14 cellular contexts compared by ENCODE assay signal in genomic region chr12:117105902-117106301, GRCh38. TPM values are rescaled to one million over a fixed set of nuclear protein-coding genes. Genes with fewer than 3 reads are reported as not detected.
DNase-seq lines count a peak whose midpoint lies in the region; ATAC-seq and TF ChIP-seq lines count a peak whose summit lies in the region.
"Had no signal": no experiment of that assay in that cellular context is flagged by ENCODE, and none has a peak within 500 bp of the region (broad histone marks: within the 10 kb centered on the region; RNA-seq: fewer than 3 reads in every experiment).

No MANE protein-coding gene starts in this region.

- H4K20me1 ChIP-seq in H9 (ENCODE audit: control insufficient read depth, insufficient read depth, insufficient read length) (no peaks in the 10 kb centered on the region), hepatocyte (ENCODE audit: insufficient read depth, poor library complexity, severe bottlenecking) (no peaks in the 10 kb centered on the region)

- H2BK5ac ChIP-seq in H9 (ENCODE audit: insufficient read length, low read length): no peak overlapping the region

- H3K9ac ChIP-seq in colonic mucosa (ENCODE audit: low read depth in 2 of 2, low read length in 2 of 2) (no peak overlapping the region), H9 (ENCODE audit: extremely low read depth, insufficient read length, low read length) (no peak overlapping the region)

- no peak overlapping the region for H2BK15ac ChIP-seq in H9 (ENCODE audit: low read depth, low read length)

- CTCF ChIA-PET in CD4-positive, alpha-beta memory T cell (lab: Charles Lee; ENCODE audit: partially characterized antibody): no interaction called here

- no peak overlapping the region for H3K4me3 ChIP-seq in CD4-positive, alpha-beta memory T cell (ENCODE audit: low read length in 2 of 2)
- no peak overlapping the region for H3K4me3 ChIP-seq in colonic mucosa
- no peak overlapping the region for H3K4me3 ChIP-seq in sigmoid colon
- H3K4me3 ChIP-seq in hepatocyte: no peak overlapping the region
- H3K4me3 ChIP-seq: breast epithelium had no signal

- no peaks in the 10 kb centered on the region for H3K23me2 ChIP-seq in H9 (ENCODE audit: insufficient read length, low read depth, low read length, poor library complexity, severe bottlenecking)

- ATAC-seq in HG02852 (IDR thresholded peaks at IDR 0.05; ENCODE audit: unreplicated experiment): no peak
- ATAC-seq: left cardiac atrium had no signal

- no peaks in the 10 kb centered on the region for H3K36me3 Mint-ChIP-seq in CD4-positive, alpha-beta memory T cell
- H3K36me3 Mint-ChIP-seq in H9 (ENCODE audit: insufficient read depth in 1 of 3, low read depth in 3 of 3): no peaks in the 10 kb centered on the region

- no peak overlapping the region for H3K14ac ChIP-seq in H9 (ENCODE audit: insufficient read depth, low read length)

- DNase-seq in CD4-positive, alpha-beta memory T cell: peak; percentile 63 to 88 (median 74)
- peak; percentile 21 for DNase-seq in HT1080 (ENCODE audit: low read depth)
- peak; percentile 49 for DNase-seq in T-helper 22 cell (ENCODE audit: low read depth)
- peak; percentile 53 for DNase-seq in colonic mucosa
- no peak for DNase-seq in sigmoid colon
- DNase-seq in H9: no peak
- no peak for DNase-seq in hepatocyte (ENCODE audit: low spot score)
- DNase-seq: activated B cell treated with CpG ODN at 0.5 μM for 24 hours, Kasumi-1, left cardiac atrium had no signal

- H3T11ph ChIP-seq in H9 (ENCODE audit: low read length): no peak overlapping the region

- H3K27me3 ChIP-seq in CD4-positive, alpha-beta memory T cell (ENCODE audit: insufficient read depth, low read length): no peaks in the 10 kb centered on the region
- H3K27me3 ChIP-seq in colonic mucosa (no peaks in the 10 kb centered on the region), sigmoid colon (peaks cover 5 to 19% (median 11%) of the 10 kb centered on the region in 3 donors), H9 (ENCODE audit: insufficient read depth, low read length) (no peaks in the 10 kb centered on the region), hepatocyte (peaks cover 20% of the 10 kb centered on the region)
- H3K27me3 ChIP-seq: breast epithelium had no signal

- no peaks in the 10 kb centered on the region for H3K9me3 Mint-ChIP-seq in CD4-positive, alpha-beta memory T cell
- H3K9me3 Mint-ChIP-seq in H9: peaks cover 2 to 4% of the 10 kb centered on the region in 2 experiments; a peak in 4 of 5 replicates
- H3K9me3 Mint-ChIP-seq: activated B cell treated with CpG ODN at 0.5 μM for 24 hours had no signal

- H3K27me3 Mint-ChIP-seq in CD4-positive, alpha-beta memory T cell: peaks cover 0 to 1% of the 10 kb centered on the region in 2 donors
- peaks cover 12% of the 10 kb centered on the region for H3K27me3 Mint-ChIP-seq in H9 (ENCODE audit: low read depth)
- H3K27me3 Mint-ChIP-seq: activated B cell treated with CpG ODN at 0.5 μM for 24 hours, B cell had no signal

- no peak overlapping the region for H3K27ac ChIP-seq in CD4-positive, alpha-beta memory T cell (ENCODE audit: low read depth, low read length)
- H3K27ac ChIP-seq in colonic mucosa: no peak overlapping the region
- no peak overlapping the region for H3K27ac ChIP-seq in sigmoid colon
- no peak overlapping the region for H3K27ac ChIP-seq in H9 (ENCODE audit: insufficient read length, low read depth, low read length)
- H3K27ac ChIP-seq in hepatocyte: no peak overlapping the region
- H3K27ac ChIP-seq: breast epithelium had no signal

- no peak overlapping the region for H3K4ac ChIP-seq in H9 (ENCODE audit: low read depth, low read length)

- H3K23ac ChIP-seq in H9 (ENCODE audit: insufficient read length, low read depth, low read length): no peak overlapping the region

- WGBS in sigmoid colon, 2 donors: 12 to 64% methylated on average over 12 of the region's 12 CpGs
- no CpG with 5 or more reads among the region's 12 CpGs for WGBS in H9 (ENCODE audit: extremely low coverage, insufficient read length, low lambda C conversion rate)
- WGBS in hepatocyte (ENCODE audit: low lambda C conversion rate, missing lambda C conversion rate): 76% methylated on average over 12 of the region's 12 CpGs

- intact Hi-C loops in CD4-positive, alpha-beta memory T cell (cut with micrococcal nuclease): no loop called here
- intact Hi-C loops in colonic mucosa (cut with DNase I) (no loop called here), sigmoid colon (cut with DNase I) (no loop called here)

- no peak overlapping the region for H2BK20ac ChIP-seq in H9 (ENCODE audit: low read depth, low read length, poor library complexity, severe bottlenecking)

- TF ChIP-seq CTCF in colonic mucosa (IDR thresholded peaks at IDR 0.05) (no peak), sigmoid colon (IDR thresholded peaks at IDR 0.05) (no peak), H9 (conservative IDR thresholded peaks at IDR 0.05) (no peak), hepatocyte (IDR thresholded peaks at IDR 0.05; ENCODE audit: poor library complexity) (no peak)

- H4K5ac ChIP-seq in H9 (ENCODE audit: insufficient read length, low read depth, low read length): no peak overlapping the region

- no peaks in the 10 kb centered on the region for H3K9me3 ChIP-seq in CD4-positive, alpha-beta memory T cell (ENCODE audit: control insufficient read depth in 1 of 2, low read length in 2 of 2)
- H3K9me3 ChIP-seq in colonic mucosa: no peaks in the 10 kb centered on the region
- no peaks in the 10 kb centered on the region for H3K9me3 ChIP-seq in sigmoid colon
- H3K9me3 ChIP-seq in H9 (ENCODE audit: control insufficient read depth, low read depth, low read length): no peaks in the 10 kb centered on the region
- H3K9me3 ChIP-seq in hepatocyte (ENCODE audit: low read depth): no peaks in the 10 kb centered on the region
- H3K9me3 ChIP-seq: breast epithelium had no signal

- no peak overlapping the region for H3K18ac ChIP-seq in H9 (ENCODE audit: insufficient read length, low read depth, low read length)

- no peak overlapping the region for H2AK5ac ChIP-seq in H9 (ENCODE audit: insufficient read length, low read length)

- no peak for TF ChIP-seq EP300 in sigmoid colon (IDR thresholded peaks at IDR 0.05)

- no peak for TF ChIP-seq POLR2A in sigmoid colon (IDR thresholded peaks at IDR 0.05)

- no peak overlapping the region for H4K8ac ChIP-seq in H9 (replicated peaks; ENCODE audit: insufficient read length, low read depth, low read length)

- peak overlapping the region in 6 of 7 donors; percentile 63 to 94 (median 80) for H3K27ac Mint-ChIP-seq in CD4-positive, alpha-beta memory T cell
- H3K27ac Mint-ChIP-seq in H9: no peak overlapping the region
- H3K27ac Mint-ChIP-seq: activated B cell treated with CpG ODN at 0.5 μM for 24 hours, B cell, progenitor cell of endocrine pancreas had no signal

- H3K9me2 ChIP-seq in hepatocyte (replicated peaks; ENCODE audit: insufficient read depth): no peaks in the 10 kb centered on the region

- H3K79me2 ChIP-seq in H9 (ENCODE audit: insufficient read depth, low read length) (no peaks in the 10 kb centered on the region), hepatocyte (no peaks in the 10 kb centered on the region)

- H3K4me1 ChIP-seq in CD4-positive, alpha-beta memory T cell (ENCODE audit: insufficient read depth, low read length): peaks cover 13% of the 10 kb centered on the region
- no peaks in the 10 kb centered on the region for H3K4me1 ChIP-seq in colonic mucosa
- no peaks in the 10 kb centered on the region for H3K4me1 ChIP-seq in sigmoid colon
- no peaks in the 10 kb centered on the region for H3K4me1 ChIP-seq in H9 (ENCODE audit: insufficient read depth, low read length)
- H3K4me1 ChIP-seq in hepatocyte (ENCODE audit: insufficient read depth): no peaks in the 10 kb centered on the region
- H3K4me1 ChIP-seq: breast epithelium had no signal

- H2AFZ ChIP-seq in H9 (ENCODE audit: low read length) (no peak overlapping the region), hepatocyte (no peak overlapping the region)

- H4K91ac ChIP-seq in H9 (ENCODE audit: insufficient read length, low read depth, low read length): no peak overlapping the region

- no peak overlapping the region for H2BK12ac ChIP-seq in H9 (ENCODE audit: insufficient read length, low read depth, low read length)

- no peaks in the 10 kb centered on the region for H3K79me1 ChIP-seq in H9 (ENCODE audit: insufficient read depth, low read depth, low read length, poor library complexity, severe bottlenecking)

- no peak overlapping the region for H3K56ac ChIP-seq in H9 (ENCODE audit: insufficient read length, low read depth, low read length)

- H3K4me1 Mint-ChIP-seq in CD4-positive, alpha-beta memory T cell: peaks cover 5 to 14% (median 12%) of the 10 kb centered on the region in 4 donors
- peaks cover 16 to 23% of the 10 kb centered on the region in 2 experiments for H3K4me1 Mint-ChIP-seq in H9
- H3K4me1 Mint-ChIP-seq: activated B cell treated with CpG ODN at 0.5 μM for 24 hours, B cell had no signal

- H2BK120ac ChIP-seq in H9 (ENCODE audit: low read depth, low read length, poor library complexity, severe bottlenecking): no peak overlapping the region

- H3K4me2 ChIP-seq in H9 (ENCODE audit: insufficient read depth, insufficient read length, low read length) (no peak overlapping the region), hepatocyte (no peak overlapping the region)

- POLR2A ChIA-PET in CD4-positive, alpha-beta memory T cell (lab: Charles Lee; ENCODE audit: partially characterized antibody): interaction anchor here (0.8 kb wide), 1 partner anchor 14 kb away, joined by 3 read pairs; no protein-coding TSS in a partner anchor

- H3K4me3 Mint-ChIP-seq in CD4-positive, alpha-beta memory T cell: peak overlapping the region in 7 of 8 donors; percentile 30 to 77 (median 67)
- no peak overlapping the region for H3K4me3 Mint-ChIP-seq in H9
- H3K4me3 Mint-ChIP-seq: activated B cell treated with CpG ODN at 0.5 μM for 24 hours, B cell had no signal

- no peaks in the 10 kb centered on the region for H3K36me3 ChIP-seq in CD4-positive, alpha-beta memory T cell (ENCODE audit: insufficient read depth, low read length)
- no peaks in the 10 kb centered on the region for H3K36me3 ChIP-seq in colonic mucosa
- H3K36me3 ChIP-seq in sigmoid colon: no peaks in the 10 kb centered on the region
- no peaks in the 10 kb centered on the region for H3K36me3 ChIP-seq in hepatocyte (replicated peaks; ENCODE audit: insufficient read depth, low read depth)
- H3K36me3 ChIP-seq: breast epithelium had no signal

RNA-seq across cellular contexts. Expression of gene TESC, which starts 6.7 kb away (rescaled TPM):
- 1 to 10 TPM in 1 of 2 experiments, under 1 TPM in 1; 0.96 to 1.6 TPM for total RNA-seq in CD4-positive, alpha-beta memory T cell
- 1 to 10 TPM; 6.6 to 9.6 TPM for polyA plus RNA-seq in CD4-positive, alpha-beta memory T cell
- total RNA-seq in HT1080 (2014; rRNA removed; shearing (Covaris generic)): 0.67 and 1.0 TPM in 2 replicates
- 0.42 and 0.49 TPM in 2 replicates for polyA plus RNA-seq in HT1080 (2015; cell fraction: cytosol; rRNA removed)
- 0.23 TPM in 1 of 2 replicates, not detected in the other for polyA plus RNA-seq in HT1080 (2015; cell fraction: nucleus; rRNA removed)
- 1 to 10 TPM; 1.3 to 4.0 TPM for total RNA-seq in colonic mucosa
- total RNA-seq in sigmoid colon: 1 to 10 TPM in 3 of 4 donors, under 1 TPM in 1; 0.81 to 7.8 (median 3.5) TPM
- 1 to 10 TPM in 2 of 3 donors, under 1 TPM in 1; 0.92 to 6.7 (median 4.8) TPM for polyA plus RNA-seq in sigmoid colon
- 5.4 and 5.8 TPM in 2 replicates for total RNA-seq in H9 (2021)
- total RNA-seq in hepatocyte: 15.9 and 20.8 TPM in 2 replicates
- 15.5 and 31.5 TPM in 2 replicates for polyA plus RNA-seq in hepatocyte

Comparison
In these comparisons a context has a peak if more than half of its experiments do, and no peak if none do; other contexts are left out.
1. DNase-seq: peak in CD4-positive, alpha-beta memory T cell (5 of 5), HT1080 (single experiment), T-helper 22 cell (single experiment) and colonic mucosa (single experiment); none in sigmoid colon (single experiment), H9 (single experiment) and hepatocyte (single experiment).
2. H3K27ac Mint-ChIP-seq: peak in CD4-positive, alpha-beta memory T cell (6 of 7); none in H9 (0 of 3).
3. H3K4me3 Mint-ChIP-seq: peak in CD4-positive, alpha-beta memory T cell (7 of 8); none in H9 (0 of 2).